Comparison of ENCODE assay signal across 1 cellular context in the genomic region with DNA sequence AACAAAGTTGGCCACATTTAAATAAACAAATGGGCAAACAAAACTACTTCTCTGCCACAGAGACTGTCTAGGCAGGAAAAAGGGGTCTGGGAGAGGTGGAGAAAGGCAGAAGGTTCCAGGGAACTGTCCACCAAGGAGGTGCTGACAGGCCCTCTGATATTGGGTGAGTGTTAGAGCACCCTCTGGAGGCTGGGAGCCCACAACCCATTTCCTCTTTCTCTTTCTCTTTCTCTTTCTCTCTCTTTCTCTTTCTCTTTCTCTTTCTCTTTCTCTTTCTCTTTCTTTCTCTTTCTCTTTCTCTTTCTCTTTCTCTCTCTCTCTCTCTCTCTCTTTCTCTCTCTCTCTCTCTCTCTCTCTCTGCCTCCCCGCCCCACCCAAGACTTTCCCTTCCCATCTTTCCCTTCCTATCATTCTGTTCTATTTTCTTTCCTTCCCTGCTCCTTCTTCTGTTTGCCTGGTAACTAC.
TF ChIP-seq lines count a peak whose summit lies in the region.

No MANE protein-coding gene starts in this region.

TF ChIP-seq in HepG2, 621 proteins besides CTCF, POLR2A, EP300 and RAD21 (continued from another document and continues in another):
- TF ChIP-seq BCLAF1 (IDR thresholded peaks at IDR 0.05) (no peak), ZNF572 (CRISPR knock-in tag; IDR thresholded peaks at IDR 0.05) (no peak), AHR (CRISPR knock-in tag; IDR thresholded peaks at IDR 0.05) (0 out of 2 replicates have a peak, but pooled peaks have one; percentile 50), NAIF1 (CRISPR knock-in tag; IDR thresholded peaks at IDR 0.05; ENCODE audit: borderline replicate concordance) (no peak), ZNF816 (CRISPR knock-in tag; IDR thresholded peaks at IDR 0.05; ENCODE audit: borderline replicate concordance) (no peak), EED (CRISPR knock-in tag; IDR thresholded peaks at IDR 0.05) (no peak), ZMYM4 (CRISPR knock-in tag; IDR thresholded peaks at IDR 0.05) (peak; percentile 33; the same call in 1 of the 2 replicates), SP5 (CRISPR knock-in tag; IDR thresholded peaks at IDR 0.05; ENCODE audit: borderline replicate concordance, low read depth) (0 out of 2 replicates have a peak, but pooled peaks have one; percentile 18), RFXANK (CRISPR knock-in tag; IDR thresholded peaks at IDR 0.05) (no peak), CHCHD3 (CRISPR knock-in tag; IDR thresholded peaks at IDR 0.05) (no peak), NFKBIZ (CRISPR knock-in tag; IDR thresholded peaks at IDR 0.05) (0 out of 2 replicates have a peak, but pooled peaks have one; percentile 64), ZNF580 (CRISPR knock-in tag; IDR thresholded peaks at IDR 0.05; ENCODE audit: borderline replicate concordance, low read depth) (peak; percentile 81), ZNF775 (CRISPR knock-in tag; IDR thresholded peaks at IDR 0.05; ENCODE audit: borderline replicate concordance) (no peak), ZBTB26 (CRISPR knock-in tag; IDR thresholded peaks at IDR 0.05; ENCODE audit: borderline replicate concordance) (peak; percentile 66; the same call in 1 of the 2 replicates), SOX6 (IDR thresholded peaks at IDR 0.05) (no peak), SOX6 (CRISPR knock-in tag; IDR thresholded peaks at IDR 0.05) (no peak), HOXA5 (CRISPR knock-in tag; IDR thresholded peaks at IDR 0.05) (peak; percentile 74), HMG20A (CRISPR knock-in tag; IDR thresholded peaks at IDR 0.05; ENCODE audit: borderline replicate concordance) (0 out of 2 replicates have a peak, but pooled peaks have one; percentile 24), SPEN (CRISPR knock-in tag; IDR thresholded peaks at IDR 0.05; ENCODE audit: low read depth) (no peak), CBX5 (CRISPR knock-in tag; IDR thresholded peaks at IDR 0.05; ENCODE audit: borderline replicate concordance) (no peak), MTERF4 (CRISPR knock-in tag; IDR thresholded peaks at IDR 0.05) (no peak), SALL1 (CRISPR knock-in tag; IDR thresholded peaks at IDR 0.05) (peak; percentile 43; the same call in 1 of the 2 replicates), MXD3 (CRISPR knock-in tag; IDR thresholded peaks at IDR 0.05) (0 out of 2 replicates have a peak, but pooled peaks have one; percentile 44), JARID2 (CRISPR knock-in tag; IDR thresholded peaks at IDR 0.05; ENCODE audit: insufficient replicate concordance) (no peak), MIXL1 (CRISPR knock-in tag; IDR thresholded peaks at IDR 0.05) (peak; percentile 62; the same call in 1 of the 2 replicates), KLF16 (CRISPR knock-in tag; IDR thresholded peaks at IDR 0.05) (peak in 1 of 2 experiments; percentile 64; a peak in 1 of 4 replicates), SNAPC4 (CRISPR knock-in tag; IDR thresholded peaks at IDR 0.05) (no peak), ELF3 (CRISPR knock-in tag; IDR thresholded peaks at IDR 0.05) (peak; percentile 41; the same call in 1 of the 2 replicates), ZNF564 (CRISPR knock-in tag; IDR thresholded peaks at IDR 0.05) (no peak), EHMT2 (IDR thresholded peaks at IDR 0.05; ENCODE audit: borderline replicate concordance, low read depth, low read length) (peak; percentile 91; the same call in 1 of the 2 replicates), ZNF644 (CRISPR knock-in tag; IDR thresholded peaks at IDR 0.05; ENCODE audit: low read depth) (0 out of 2 replicates have a peak, but pooled peaks have one; percentile 51), SAP130 (CRISPR knock-in tag; IDR thresholded peaks at IDR 0.05; ENCODE audit: low read depth) (peak; percentile 41)
- TF ChIP-seq, protein P1, sequence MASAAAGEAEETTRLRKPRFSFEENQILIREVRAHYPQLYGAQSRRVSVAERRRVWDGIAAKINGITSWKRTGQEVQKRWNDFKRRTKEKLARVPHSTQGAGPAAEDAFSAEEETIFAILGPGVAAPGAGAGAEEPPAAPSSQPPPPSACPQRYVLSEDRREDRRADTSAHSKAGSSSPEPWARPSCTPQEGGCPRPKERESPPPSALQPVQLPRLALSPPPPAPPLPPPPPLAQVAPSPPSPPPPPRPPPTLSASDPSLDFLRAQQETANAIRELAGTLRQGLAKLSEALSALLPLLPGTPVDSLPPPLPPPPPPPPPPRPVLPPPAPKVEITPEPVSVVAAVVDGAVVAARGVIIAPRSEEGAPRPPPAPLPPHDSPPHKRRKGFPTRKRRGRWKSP (CRISPR knock-in tag; IDR thresholded peaks at IDR 0.05) = no peak
- TF ChIP-seq, protein P2, sequence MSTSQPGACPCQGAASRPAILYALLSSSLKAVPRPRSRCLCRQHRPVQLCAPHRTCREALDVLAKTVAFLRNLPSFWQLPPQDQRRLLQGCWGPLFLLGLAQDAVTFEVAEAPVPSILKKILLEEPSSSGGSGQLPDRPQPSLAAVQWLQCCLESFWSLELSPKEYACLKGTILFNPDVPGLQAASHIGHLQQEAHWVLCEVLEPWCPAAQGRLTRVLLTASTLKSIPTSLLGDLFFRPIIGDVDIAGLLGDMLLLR (CRISPR knock-in tag; IDR thresholded peaks at IDR 0.05) = no peak
- TF ChIP-seq, protein P3, sequence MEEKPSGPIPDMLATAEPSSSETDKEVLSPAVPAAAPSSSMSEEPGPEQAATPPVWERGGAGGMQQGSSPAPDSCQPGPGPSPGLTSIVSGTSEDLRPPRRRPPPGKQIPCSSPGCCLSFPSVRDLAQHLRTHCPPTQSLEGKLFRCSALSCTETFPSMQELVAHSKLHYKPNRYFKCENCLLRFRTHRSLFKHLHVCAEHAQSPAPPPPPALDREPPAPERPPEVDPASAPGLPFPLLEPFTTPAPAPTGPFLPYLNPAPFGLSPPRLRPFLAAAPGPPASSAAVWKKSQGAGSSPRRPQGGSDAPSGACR (CRISPR knock-in tag; IDR thresholded peaks at IDR 0.05) = no peak
- TF ChIP-seq, protein P4, sequence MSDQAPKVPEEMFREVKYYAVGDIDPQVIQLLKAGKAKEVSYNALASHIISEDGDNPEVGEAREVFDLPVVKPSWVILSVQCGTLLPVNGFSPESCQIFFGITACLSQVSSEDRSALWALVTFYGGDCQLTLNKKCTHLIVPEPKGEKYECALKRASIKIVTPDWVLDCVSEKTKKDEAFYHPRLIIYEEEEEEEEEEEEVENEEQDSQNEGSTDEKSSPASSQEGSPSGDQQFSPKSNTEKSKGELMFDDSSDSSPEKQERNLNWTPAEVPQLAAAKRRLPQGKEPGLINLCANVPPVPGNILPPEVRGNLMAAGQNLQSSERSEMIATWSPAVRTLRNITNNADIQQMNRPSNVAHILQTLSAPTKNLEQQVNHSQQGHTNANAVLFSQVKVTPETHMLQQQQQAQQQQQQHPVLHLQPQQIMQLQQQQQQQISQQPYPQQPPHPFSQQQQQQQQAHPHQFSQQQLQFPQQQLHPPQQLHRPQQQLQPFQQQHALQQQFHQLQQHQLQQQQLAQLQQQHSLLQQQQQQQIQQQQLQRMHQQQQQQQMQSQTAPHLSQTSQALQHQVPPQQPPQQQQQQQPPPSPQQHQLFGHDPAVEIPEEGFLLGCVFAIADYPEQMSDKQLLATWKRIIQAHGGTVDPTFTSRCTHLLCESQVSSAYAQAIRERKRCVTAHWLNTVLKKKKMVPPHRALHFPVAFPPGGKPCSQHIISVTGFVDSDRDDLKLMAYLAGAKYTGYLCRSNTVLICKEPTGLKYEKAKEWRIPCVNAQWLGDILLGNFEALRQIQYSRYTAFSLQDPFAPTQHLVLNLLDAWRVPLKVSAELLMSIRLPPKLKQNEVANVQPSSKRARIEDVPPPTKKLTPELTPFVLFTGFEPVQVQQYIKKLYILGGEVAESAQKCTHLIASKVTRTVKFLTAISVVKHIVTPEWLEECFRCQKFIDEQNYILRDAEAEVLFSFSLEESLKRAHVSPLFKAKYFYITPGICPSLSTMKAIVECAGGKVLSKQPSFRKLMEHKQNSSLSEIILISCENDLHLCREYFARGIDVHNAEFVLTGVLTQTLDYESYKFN (CRISPR knock-in tag; conservative IDR thresholded peaks at IDR 0.05) = no peak
- TF ChIP-seq, protein P5, sequence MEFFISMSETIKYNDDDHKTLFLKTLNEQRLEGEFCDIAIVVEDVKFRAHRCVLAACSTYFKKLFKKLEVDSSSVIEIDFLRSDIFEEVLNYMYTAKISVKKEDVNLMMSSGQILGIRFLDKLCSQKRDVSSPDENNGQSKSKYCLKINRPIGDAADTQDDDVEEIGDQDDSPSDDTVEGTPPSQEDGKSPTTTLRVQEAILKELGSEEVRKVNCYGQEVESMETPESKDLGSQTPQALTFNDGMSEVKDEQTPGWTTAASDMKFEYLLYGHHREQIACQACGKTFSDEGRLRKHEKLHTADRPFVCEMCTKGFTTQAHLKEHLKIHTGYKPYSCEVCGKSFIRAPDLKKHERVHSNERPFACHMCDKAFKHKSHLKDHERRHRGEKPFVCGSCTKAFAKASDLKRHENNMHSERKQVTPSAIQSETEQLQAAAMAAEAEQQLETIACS (CRISPR knock-in tag; IDR thresholded peaks at IDR 0.05) = no peak
